In genomic region chr1:3453891-3454810, GRCh38 we compare ENCODE assay signal across 8 cellular contexts. TPM values are rescaled to one million over a fixed set of nuclear protein-coding genes. Genes with fewer than 3 reads are reported as not detected.
DNase-seq lines count a peak whose midpoint lies in the region; ATAC-seq and TF ChIP-seq lines count a peak whose summit lies in the region.

Gene ARHGEF16 (plus strand): TSS chr1:3454665. CDS start chr1:3463085, 8,420 bp downstream.

- H3K36me3 Mint-ChIP-seq in activated CD4-positive, alpha-beta T cell treated with anti-CD3 and anti-CD28 coated beads, Interleukin-2, amount 10 ng/mL, durations not matched to agents 24 days and 14 days (ENCODE audit: low read depth), result no peaks in the 10 kb centered on the region

- no peaks in the 10 kb centered on the region for H3K9me3 Mint-ChIP-seq in activated CD4-positive, alpha-beta T cell treated with anti-CD3 and anti-CD28 coated beads, Interleukin-2, amount 10 ng/mL, durations not matched to agents 24 days and 14 days

- DNase-seq in ELR (ENCODE audit: low read depth) (peak; percentile 51), NCI-H1105 (lab: John Stamatoyannopoulos, UW) (peak; percentile 84), erythroblast (lab: John Stamatoyannopoulos, UW) (peak; percentile 28 to 29), NAMALWA (ENCODE audit: low spot score) (no peak), globus pallidus (ENCODE audit: low spot score) (no peak)
- DNase-seq in activated CD4-positive, alpha-beta T cell treated with anti-CD3 and anti-CD28 coated beads, Interleukin-2, amount 10 ng/mL, durations not matched to agents 24 days and 14 days, result peak; percentile 68

- H3K27me3 Mint-ChIP-seq in activated CD4-positive, alpha-beta T cell treated with anti-CD3 and anti-CD28 coated beads, Interleukin-2, amount 10 ng/mL, durations not matched to agents 24 days and 14 days, result peaks cover 15% of the 10 kb centered on the region

- H3K4me1 Mint-ChIP-seq in activated CD4-positive, alpha-beta T cell treated with anti-CD3 and anti-CD28 coated beads, Interleukin-2, amount 10 ng/mL, durations not matched to agents 24 days and 14 days, result no peaks in the 10 kb centered on the region

- no peak within 1 kb of the TSS for H3K27ac Mint-ChIP-seq in activated CD4-positive, alpha-beta T cell treated with anti-CD3 and anti-CD28 coated beads, Interleukin-2, amount 10 ng/mL, durations not matched to agents 24 days and 14 days

- intact Hi-C loops in activated CD4-positive, alpha-beta T cell treated with anti-CD3 and anti-CD28 coated beads, Interleukin-2, amount 10 ng/mL, durations not matched to agents 24 days and 14 days (cut with micrococcal nuclease), result loop anchor here (1.0 to 5.0 kb wide), 2 partner anchors 30 to 168 kb away; no protein-coding TSS in a partner anchor

- H3K4me1 ChIP-seq in muscle layer of duodenum (ENCODE audit: control insufficient read depth in 1 of 2, insufficient read depth in 2 of 2, low read length in 2 of 2), result peaks cover 0 to 26% of the 10 kb centered on the region in 2 donors

- no peak within 1 kb of the TSS for H3K27ac ChIP-seq in muscle layer of duodenum (ENCODE audit: low read length)

- H3K9me3 ChIP-seq in muscle layer of duodenum (ENCODE audit: control insufficient read depth in 1 of 2, low read length in 2 of 2), result no peaks in the 10 kb centered on the region

- no peaks in the 10 kb centered on the region for H3K36me3 ChIP-seq in muscle layer of duodenum (ENCODE audit: control insufficient read depth in 1 of 2, insufficient read depth in 2 of 2, low read length in 2 of 2)

- ATAC-seq in HG03521 (IDR thresholded peaks at IDR 0.05; ENCODE audit: unreplicated experiment), result no peak

- peak within 1 kb of the TSS; percentile 39 to 64 for H3K4me3 ChIP-seq in muscle layer of duodenum (ENCODE audit: low read depth in 1 of 2, low read length in 2 of 2)

- TF ChIP-seq POLR2A in erythroblast (IDR thresholded peaks at IDR 0.05; ENCODE audit: low read length), result no peak

- H3K4me3 Mint-ChIP-seq in activated CD4-positive, alpha-beta T cell treated with anti-CD3 and anti-CD28 coated beads, Interleukin-2, amount 10 ng/mL, durations not matched to agents 24 days and 14 days, result peak within 1 kb of the TSS; percentile 30

- H3K27me3 ChIP-seq in muscle layer of duodenum (ENCODE audit: low read depth, low read length), result peaks cover 20% of the 10 kb centered on the region

RNA-seq across cellular contexts. Expression of gene ARHGEF16, which starts in this region (rescaled TPM):
- not detected in 2 replicates for total RNA-seq in activated CD4-positive, alpha-beta T cell treated with anti-CD3 and anti-CD28 coated beads, Interleukin-2, amount 10 ng/mL, durations not matched to agents 24 days and 14 days

Comparison
In these comparisons a context has a peak if more than half of its experiments do, and no peak if none do; other contexts are left out.
1. Peak in DNase-seq in activated CD4-positive, alpha-beta T cell treated with anti-CD3 and anti-CD28 coated beads, Interleukin-2, amount 10 ng/mL, durations not matched to agents 24 days and 14 days; RNA of the gene not detected or under 1 TPM.
2. DNase-seq: peak in ELR (single experiment), NCI-H1105 (single experiment) and erythroblast (2 of 2); none in NAMALWA (single experiment) and globus pallidus (single experiment).